Comparison of ENCODE assay signal across 17 cellular contexts in the genomic region with DNA sequence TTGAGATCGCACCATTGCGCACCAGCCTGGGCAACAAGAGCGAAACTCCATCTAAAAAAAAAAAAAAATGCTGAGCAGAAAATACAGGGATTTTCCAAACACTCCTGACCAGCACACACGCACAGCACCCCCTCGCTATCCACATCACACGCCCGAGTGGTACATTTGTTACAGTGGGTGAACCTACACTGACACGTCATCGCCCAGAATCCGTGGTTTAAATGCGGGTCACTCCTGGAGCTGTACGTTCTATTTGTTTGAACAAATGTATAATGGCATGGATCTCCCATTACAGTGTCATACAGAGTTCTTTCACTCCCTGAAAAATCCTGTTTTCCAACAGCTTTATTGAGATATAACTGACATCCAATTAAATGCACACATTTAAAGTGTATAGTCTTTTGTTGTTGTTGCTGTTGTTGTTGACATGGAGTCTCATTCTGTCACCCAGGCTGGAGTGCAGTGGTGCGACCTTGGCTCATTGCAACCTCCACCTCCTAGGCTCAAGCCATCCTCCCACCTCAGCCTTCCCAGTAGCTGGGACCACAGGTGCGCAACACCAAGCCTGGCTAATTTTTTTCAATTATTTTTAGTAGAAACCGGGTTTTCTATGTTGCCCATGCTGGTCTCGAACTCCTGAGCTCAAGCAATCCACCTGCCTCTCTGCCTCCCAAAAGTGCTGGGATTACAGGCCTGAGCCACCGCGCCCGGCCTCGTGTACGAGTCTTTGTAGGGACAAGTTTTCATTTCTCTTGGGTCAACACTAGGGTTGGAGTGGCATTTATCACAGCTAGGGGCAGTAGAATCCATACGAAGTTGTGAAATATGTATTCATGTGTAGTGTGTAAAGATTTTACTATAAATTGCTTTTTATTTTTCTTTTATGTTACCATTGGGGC. TPM values are rescaled to one million over a fixed set of nuclear protein-coding genes. Genes with fewer than 3 reads are reported as not detected.
DNase-seq lines count a peak whose midpoint lies in the region; ATAC-seq and TF ChIP-seq lines count a peak whose summit lies in the region.
"Had no signal": no experiment of that assay in that cellular context is flagged by ENCODE, and none has a peak within 500 bp of the region (broad histone marks: within the 10 kb centered on the region; RNA-seq: fewer than 3 reads in every experiment).

No MANE protein-coding gene starts in this region.

- H2AFZ ChIP-seq in HCT116 (ENCODE audit: low read depth, low read length, poor library complexity, severe bottlenecking): no peak overlapping the region

- H3K9me3 ChIP-seq in BE2C (no peaks in the 10 kb centered on the region), HCT116 (ENCODE audit: control insufficient read depth in 1 of 2, insufficient read depth in 1 of 2, low read depth in 1 of 2, low read length in 2 of 2) (no peaks in the 10 kb centered on the region), testis (no peaks in the 10 kb centered on the region)
- H3K9me3 ChIP-seq: ascending aorta, sigmoid colon had no signal

- H3K4me3 Mint-ChIP-seq in T-cell: no peak overlapping the region
- H3K4me3 Mint-ChIP-seq: natural killer cell treated with Interleukin-12 subunit alpha and Interleukin-12 subunit beta and Interleukin-15 and Interleukin-18, amount 100 ng/mL, for 72 hours had no signal

- POLR2A ChIA-PET in HCT116 (lab: Charles Lee) (interaction anchor here (1.2 kb wide), 1 partner anchor 8 kb away, joined by 3 read pairs; no protein-coding TSS in a partner anchor), T-cell (lab: Charles Lee) (interaction anchor here in 1 of 2 donors (0.6 kb wide), 1 partner anchor 266 kb away, joined by 3 read pairs; no protein-coding TSS in a partner anchor)

- H3K27ac ChIP-seq in HCT116 (ENCODE audit: low read depth, low read length) (no peak overlapping the region), testis (no peak overlapping the region)
- H3K27ac ChIP-seq: ascending aorta, sigmoid colon had no signal

- peaks cover 24 to 30% (median 27%) of the 10 kb centered on the region in 3 donors for H3K4me1 Mint-ChIP-seq in T-cell

- no peaks in the 10 kb centered on the region for H3K9me3 Mint-ChIP-seq in T-cell
- H3K9me3 Mint-ChIP-seq: natural killer cell treated with Interleukin-12 subunit alpha and Interleukin-12 subunit beta and Interleukin-15 and Interleukin-18, amount 100 ng/mL, for 72 hours had no signal

- CTCF ChIA-PET in HCT116 (lab: Charles Lee) (interaction anchor here (1.0 to 1.2 kb wide), 2 partner anchors 10 to 261 kb away, joined by 3 to 5 read pairs; no protein-coding TSS in a partner anchor), T-cell (lab: Charles Lee) (interaction anchor here (0.6 to 1.1 kb wide), 4 partner anchors 13 to 76 kb away, joined by 3 to 4 read pairs (median 3); partner anchors contain the start of genes PMM2 (in 1 of the 2) and TMEM186 (in 1 of the 2))

- RAD21 ChIA-PET in HCT116 (lab: Charles Lee; ENCODE audit: low non-redundant PET in 1 of 2, low total read pairs in 2 of 2, uncharacterized antibody in 2 of 2, unreplicated experiment in 2 of 2): no interaction called here

- H3K9me2 ChIP-seq in HCT116 (ENCODE audit: insufficient read depth): no peaks in the 10 kb centered on the region

- DNase-seq in BE2C (no peak), HCT116 (ENCODE audit: low read depth, low spot score) (no peak), T-cell (no peak), fibroblast of the aortic adventitia (ENCODE audit: low read depth) (no peak), testis (no peak)
- DNase-seq: activated CD4-positive, alpha-beta T cell treated with anti-CD3 and anti-CD28 coated beads, Interleukin-2, amount 50 U/mL, for 48 hours; hypothalamus; left ventricle myocardium superior; NCI-H345; sigmoid colon had no signal

- TF ChIP-seq POLR2A in HCT116 (IDR thresholded peaks at IDR 0.05; ENCODE audit: borderline replicate concordance, extremely low read depth, insufficient read depth, insufficient read length) (no peak), testis (IDR thresholded peaks at IDR 0.05) (no peak)

- no TSS peak for BruUV-seq in HCT116 (replicated peaks; lab: Mats Ljungman, UMichigan)

- H3K4me1 ChIP-seq in BE2C (peaks cover 2% of the 10 kb centered on the region; the same call in 1 of the 2 replicates), HCT116 (ENCODE audit: control insufficient read depth in 1 of 2, insufficient read depth in 2 of 2, low read length in 2 of 2) (peaks cover 24 to 32% of the 10 kb centered on the region in 2 experiments), testis (no peaks in the 10 kb centered on the region)

- H3K27ac Mint-ChIP-seq in T-cell: peak overlapping the region; percentile 34 to 61

- peaks cover under 1% of the 10 kb centered on the region for H3K79me2 ChIP-seq in HCT116 (ENCODE audit: insufficient read depth, low read length)

- 87 to 89% methylated on average over 22 of the region's 22 CpGs for WGBS in testis, 2 donors

- H3K36me3 Mint-ChIP-seq in T-cell: no peaks in the 10 kb centered on the region
- H3K36me3 Mint-ChIP-seq: natural killer cell treated with Interleukin-12 subunit alpha and Interleukin-12 subunit beta and Interleukin-15 and Interleukin-18, amount 100 ng/mL, for 72 hours had no signal

- no peaks in the 10 kb centered on the region for H3K27me3 Mint-ChIP-seq in T-cell
- H3K27me3 Mint-ChIP-seq: natural killer cell treated with Interleukin-12 subunit alpha and Interleukin-12 subunit beta and Interleukin-15 and Interleukin-18, amount 100 ng/mL, for 72 hours had no signal

- no peak overlapping the region for H3K4me2 ChIP-seq in HCT116 (ENCODE audit: low read length)

- no peaks in the 10 kb centered on the region for H4K20me1 ChIP-seq in HCT116 (ENCODE audit: insufficient read depth)

- H3K36me3 ChIP-seq in BE2C: no peaks in the 10 kb centered on the region
- no peaks in the 10 kb centered on the region for H3K36me3 ChIP-seq in HCT116 (ENCODE audit: control insufficient read depth in 1 of 2, insufficient read depth in 2 of 2, low read length in 2 of 2)
- H3K36me3 ChIP-seq in testis (ENCODE audit: low read depth, missing control alignments): no peaks in the 10 kb centered on the region
- H3K36me3 ChIP-seq: ascending aorta, sigmoid colon had no signal

- ATAC-seq in HCT116 (no peak), T-cell (replicated peaks in 1 of 4) (no peak), GM21737 (IDR thresholded peaks at IDR 0.05; ENCODE audit: unreplicated experiment) (no peak), HG03280 (IDR thresholded peaks at IDR 0.05; ENCODE audit: unreplicated experiment) (no peak), HG03460 (IDR thresholded peaks at IDR 0.05; ENCODE audit: unreplicated experiment) (no peak)
- ATAC-seq: left ventricle myocardium superior; natural killer cell treated with Interleukin-12 subunit alpha and Interleukin-12 subunit beta and Interleukin-15 and Interleukin-18, amount 100 ng/mL, for 72 hours; Panc1 had no signal

- peak; percentile 19; the same call in 1 of the 2 replicates for TF ChIP-seq CTCF in BE2C (IDR thresholded peaks at IDR 0.05; ENCODE audit: low read depth, low read length)
- TF ChIP-seq CTCF in HCT116 (IDR thresholded peaks at IDR 0.05 in 2 of 3, conservative IDR thresholded peaks at IDR 0.05 in 1 of 3; ENCODE audit: borderline replicate concordance in 1 of 3, insufficient read depth in 1 of 3, low read depth in 2 of 3, low read length in 2 of 3): peak in 2 of 3 experiments; percentile 37 to 39; a peak in 4 of 6 replicates
- TF ChIP-seq CTCF in fibroblast of the aortic adventitia (IDR thresholded peaks at IDR 0.05; ENCODE audit: insufficient read depth, low read length): peak; percentile 14
- TF ChIP-seq CTCF in testis (IDR thresholded peaks at IDR 0.05): no peak

- no peak for TF ChIP-seq RAD21 in HCT116 (IDR thresholded peaks at IDR 0.05; ENCODE audit: low read depth)

- no peaks in the 10 kb centered on the region for H3K27me3 ChIP-seq in BE2C
- H3K27me3 ChIP-seq in HCT116 (ENCODE audit: insufficient read depth, low read length): no peaks in the 10 kb centered on the region
- no peaks in the 10 kb centered on the region for H3K27me3 ChIP-seq in testis
- H3K27me3 ChIP-seq: ascending aorta, sigmoid colon had no signal

- H3K9ac ChIP-seq in HCT116 (ENCODE audit: low read length): no peak overlapping the region

- H3K4me3 ChIP-seq in BE2C (ENCODE audit: low read depth, low read length) (no peak overlapping the region), HCT116 (replicated peaks in 1 of 2; ENCODE audit: low read depth in 1 of 2, low read length in 2 of 2) (no peak overlapping the region), fibroblast of the aortic adventitia (ENCODE audit: low read depth, low read length) (no peak overlapping the region), testis (no peak overlapping the region)
- H3K4me3 ChIP-seq: ascending aorta, sigmoid colon had no signal

- intact Hi-C loops in HCT116 (cut with micrococcal nuclease): no loop called here
- intact Hi-C loops in testis (cut with DNase I; ENCODE audit: low total_unique reads): no loop called here

TF ChIP-seq in HCT116, 20 proteins besides CTCF, POLR2A, EP300 and RAD21 (continues in another document):
- TF ChIP-seq FOSL1 (IDR thresholded peaks at IDR 0.05; ENCODE audit: low read depth): no peak
- TF ChIP-seq SRF (IDR thresholded peaks at IDR 0.05; ENCODE audit: low read depth): no peak
- no peak for TF ChIP-seq JUND (IDR thresholded peaks at IDR 0.05)
- TF ChIP-seq POLR2AphosphoS5 (IDR thresholded peaks at IDR 0.05; ENCODE audit: low read depth, low read length): no peak
- no peak for TF ChIP-seq ZFX (IDR thresholded peaks at IDR 0.05)
- TF ChIP-seq CBX3 (IDR thresholded peaks at IDR 0.05; ENCODE audit: low read depth): no peak
- TF ChIP-seq EZH2 (IDR thresholded peaks at IDR 0.05): no peak
- TF ChIP-seq EZH2phosphoT487 (IDR thresholded peaks at IDR 0.05; ENCODE audit: borderline replicate concordance): no peak
- TF ChIP-seq CEBPB (IDR thresholded peaks at IDR 0.05; ENCODE audit: low read depth): no peak
- TF ChIP-seq, protein P1, sequence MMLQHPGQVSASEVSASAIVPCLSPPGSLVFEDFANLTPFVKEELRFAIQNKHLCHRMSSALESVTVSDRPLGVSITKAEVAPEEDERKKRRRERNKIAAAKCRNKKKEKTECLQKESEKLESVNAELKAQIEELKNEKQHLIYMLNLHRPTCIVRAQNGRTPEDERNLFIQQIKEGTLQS (IDR thresholded peaks at IDR 0.05): no peak

RNA-seq across cellular contexts. Expression of gene CARHSP1, which starts 4.4 kb away (rescaled TPM):
- 101 TPM for polyA plus RNA-seq in BE2C (2012; ENCODE audit: insufficient read depth, insufficient read length, low read depth)
- total RNA-seq in HCT116 (2021; ENCODE audit: unreplicated experiment): 79.7 TPM
- 116 and 137 TPM in 2 replicates for polyA plus RNA-seq in HCT116 (2012)
- total RNA-seq in T-cell: 10 to 100 TPM; 32.9 to 44.3 (median 41.8) TPM
- total RNA-seq in fibroblast of the aortic adventitia (ENCODE audit: low replicate concordance): 66.5 and 68.3 TPM in 2 replicates
- 100 to 1,000 TPM; 241 to 437 TPM for total RNA-seq in testis
- polyA plus RNA-seq in testis (ENCODE audit: insufficient read depth, low read depth, low replicate concordance): 457 TPM

RNA-seq across cellular contexts. Expression of gene LITAFD, which starts 8.9 kb away (rescaled TPM):
- polyA plus RNA-seq in BE2C (2012; ENCODE audit: insufficient read depth, insufficient read length, low read depth): not detected
- total RNA-seq in HCT116 (2021; ENCODE audit: unreplicated experiment) (not detected), T-cell (not detected), fibroblast of the aortic adventitia (ENCODE audit: low replicate concordance) (not detected in 2 replicates), testis (1 to 10 TPM; 2.2 to 3.8 TPM)
- not detected in 2 replicates for polyA plus RNA-seq in HCT116 (2012)
- polyA plus RNA-seq in testis (ENCODE audit: insufficient read depth, low read depth, low replicate concordance): 10.5 TPM
- total RNA-seq: ascending aorta; left ventricle myocardium superior; natural killer cell treated with Interleukin-12 subunit alpha and Interleukin-12 subunit beta and Interleukin-15 and Interleukin-18, amount 100 ng/mL, for 72 hours; sigmoid colon; T-helper 2 cell treated with Interferon-gamma antibody and Interleukin-4, amounts not matched to agents 100 ng/mL and 5 ng/mL, for 36 hours had no signal
- polyA plus RNA-seq: sigmoid colon had no signal

Comparison
In these comparisons a context has a peak if more than half of its experiments do, and no peak if none do; other contexts are left out.
1. CTCF ChIP-seq: peak in BE2C (single experiment), HCT116 (2 of 3) and fibroblast of the aortic adventitia (single experiment); none in testis (0 of 3).